8 cellular contexts compared by ENCODE assay signal in the genomic region with DNA sequence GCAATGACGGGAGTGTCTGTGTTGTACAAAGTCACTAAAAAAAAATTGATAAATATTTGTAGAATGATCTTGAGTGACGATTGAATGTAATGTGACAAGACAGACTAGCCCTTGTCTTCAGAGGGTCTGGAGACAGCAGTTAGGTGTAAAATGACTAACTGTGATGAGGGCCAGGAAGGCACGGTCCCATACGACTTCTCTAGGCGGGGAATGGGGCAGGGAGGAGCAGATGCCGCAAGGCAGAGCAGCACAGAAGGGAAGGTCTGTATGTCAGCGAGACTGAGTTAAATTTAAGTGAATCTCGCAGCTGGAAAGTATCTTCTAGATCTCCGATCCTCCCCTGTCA. TPM values are rescaled to one million over a fixed set of nuclear protein-coding genes. Genes with fewer than 3 reads are reported as not detected.
DNase-seq lines count a peak whose midpoint lies in the region; ATAC-seq and TF ChIP-seq lines count a peak whose summit lies in the region.

No MANE protein-coding gene starts in this region.

- TF ChIP-seq POLR2A in esophagus muscularis mucosa (IDR thresholded peaks at IDR 0.05; ENCODE audit: low read depth): no peak

- WGBS in esophagus muscularis mucosa: 2% methylated on average over 9 of the region's 9 CpGs

- H4K20me1 ChIP-seq in OCI-LY7 (ENCODE audit: insufficient read depth, low read length): no peaks in the 10 kb centered on the region

- intact Hi-C loops in OCI-LY7 (cut with micrococcal nuclease; ENCODE audit: unreplicated experiment): loop anchor here (10.0 kb wide), 1 partner anchor 693 kb away; a partner anchor contains a TSS
- intact Hi-C loops in esophagus muscularis mucosa (cut with DNase I): no loop called here

- CTCF ChIA-PET in OCI-LY7 (lab: Charles Lee; ENCODE audit: unreplicated experiment): no interaction called here

- no TSS peak for BruUV-seq in OCI-LY7 (replicated peaks; lab: Mats Ljungman, UMichigan)

- peak overlapping the region; percentile 41 for H3K27ac ChIP-seq in OCI-LY7 (ENCODE audit: low read depth, low read length, poor library complexity, severe bottlenecking)
- peak overlapping the region; percentile 72 to 78 (median 77) for H3K27ac ChIP-seq in esophagus muscularis mucosa (replicated peaks in 1 of 4)

- POLR2A ChIA-PET in OCI-LY7 (lab: Charles Lee): interaction anchor here (0.7 to 1.9 kb wide), 5 partner anchors 13 to 47 kb away, joined by 3 to 11 read pairs (median 7); no protein-coding TSS in a partner anchor

- H3K4me1 ChIP-seq in OCI-LY7 (ENCODE audit: insufficient read depth, low read length, poor library complexity, severe bottlenecking) (peaks cover 20% of the 10 kb centered on the region), esophagus muscularis mucosa (peaks cover 4 to 16% (median 12%) of the 10 kb centered on the region in 4 donors)

- TF ChIP-seq EP300 in esophagus muscularis mucosa (IDR thresholded peaks at IDR 0.05): no peak

- TF ChIP-seq CTCF in OCI-LY7 (conservative IDR thresholded peaks at IDR 0.05; ENCODE audit: low read length) (no peak), esophagus muscularis mucosa (IDR thresholded peaks at IDR 0.05) (no peak), omental fat pad (IDR thresholded peaks at IDR 0.05) (no peak)

- peaks cover 23% of the 10 kb centered on the region for H3K79me2 ChIP-seq in OCI-LY7 (ENCODE audit: insufficient read depth, low read depth, low read length)

- H2AFZ ChIP-seq in OCI-LY7 (ENCODE audit: low read length): peak overlapping the region; percentile 97

- H3K27me3 ChIP-seq in esophagus muscularis mucosa: peaks cover 0 to 8% (median 0%) of the 10 kb centered on the region in 4 donors

- H3K9me3 ChIP-seq in OCI-LY7 (ENCODE audit: low read length) (no peaks in the 10 kb centered on the region; the same call in 1 of the 2 replicates), esophagus muscularis mucosa (no peaks in the 10 kb centered on the region)

- DNase-seq in OCI-LY7 (ENCODE audit: low spot score) (no peak), esophagus muscularis mucosa (ENCODE audit: extremely low spot score) (no peak), omental fat pad (ENCODE audit: low spot score) (no peak), C1 segment of cervical spinal cord (lab: John Stamatoyannopoulos, UW) (no peak), NCI-H774 (lab: John Stamatoyannopoulos, UW) (no peak), KBM-7 (no peak)

- ATAC-seq in GM18861 (IDR thresholded peaks at IDR 0.05; ENCODE audit: unreplicated experiment) (peak; percentile 29), HG02642 (IDR thresholded peaks at IDR 0.05; ENCODE audit: poor library complexity, unreplicated experiment) (peak; percentile 53), omental fat pad (ENCODE audit: low FRiP score) (peak; percentile 35)

- peaks cover 40% of the 10 kb centered on the region for H3K36me3 ChIP-seq in OCI-LY7 (ENCODE audit: insufficient read depth, low read length)
- no peaks in the 10 kb centered on the region for H3K36me3 ChIP-seq in esophagus muscularis mucosa

- H3K4me3 ChIP-seq in OCI-LY7 (ENCODE audit: low read depth, low read length, poor library complexity, severe bottlenecking) (peak overlapping the region; percentile 86), esophagus muscularis mucosa (peak overlapping the region; percentile 75 to 80 (median 78))

- H3K9me2 ChIP-seq in OCI-LY7 (ENCODE audit: insufficient read depth, low read length): no peaks in the 10 kb centered on the region

- in situ Hi-C loops in KBM-7 (cut with MboI; ENCODE audit: low pct_unique_long_range_greater_than_20kb, low sequenced_read_pairs): no loop called here

- peak overlapping the region; percentile 89 for H3K4me2 ChIP-seq in OCI-LY7 (ENCODE audit: low read length)

RNA-seq across cellular contexts. Expression of a gene that starts 0.4 kb away (rescaled TPM):
- total RNA-seq in OCI-LY7 (2014; rRNA removed; shearing (Covaris generic)): 23.6 and 39.4 TPM in 2 replicates
- total RNA-seq in OCI-LY7 (2022): 70.9 and 80.0 TPM in 2 replicates
- total RNA-seq in esophagus muscularis mucosa: 1 to 10 TPM in 1 of 4 donors, under 1 TPM in 3; 0.42 to 1.2 (median 0.69) TPM
- total RNA-seq in omental fat pad: 1 to 10 TPM in 1 of 4 donors, under 1 TPM in 3; 0.56 to 2.2 (median 0.77) TPM

Comparison
In these comparisons a context has a peak if more than half of its experiments do, and no peak if none do; other contexts are left out.
1. RNA of a gene that starts 0.4 kb away (total RNA-seq): 23.6 to 80.0 TPM in OCI-LY7; 0.42 to 1.2 TPM in esophagus muscularis mucosa and 0.56 to 2.2 TPM in omental fat pad; every median in the first group is over 4 times any median in the second.
2. Peak in every context shown above with its lines, with median percentiles within 50 percentile points of each other: ATAC-seq.